ENCODE assay signal across 8 cellular contexts in the genomic region with DNA sequence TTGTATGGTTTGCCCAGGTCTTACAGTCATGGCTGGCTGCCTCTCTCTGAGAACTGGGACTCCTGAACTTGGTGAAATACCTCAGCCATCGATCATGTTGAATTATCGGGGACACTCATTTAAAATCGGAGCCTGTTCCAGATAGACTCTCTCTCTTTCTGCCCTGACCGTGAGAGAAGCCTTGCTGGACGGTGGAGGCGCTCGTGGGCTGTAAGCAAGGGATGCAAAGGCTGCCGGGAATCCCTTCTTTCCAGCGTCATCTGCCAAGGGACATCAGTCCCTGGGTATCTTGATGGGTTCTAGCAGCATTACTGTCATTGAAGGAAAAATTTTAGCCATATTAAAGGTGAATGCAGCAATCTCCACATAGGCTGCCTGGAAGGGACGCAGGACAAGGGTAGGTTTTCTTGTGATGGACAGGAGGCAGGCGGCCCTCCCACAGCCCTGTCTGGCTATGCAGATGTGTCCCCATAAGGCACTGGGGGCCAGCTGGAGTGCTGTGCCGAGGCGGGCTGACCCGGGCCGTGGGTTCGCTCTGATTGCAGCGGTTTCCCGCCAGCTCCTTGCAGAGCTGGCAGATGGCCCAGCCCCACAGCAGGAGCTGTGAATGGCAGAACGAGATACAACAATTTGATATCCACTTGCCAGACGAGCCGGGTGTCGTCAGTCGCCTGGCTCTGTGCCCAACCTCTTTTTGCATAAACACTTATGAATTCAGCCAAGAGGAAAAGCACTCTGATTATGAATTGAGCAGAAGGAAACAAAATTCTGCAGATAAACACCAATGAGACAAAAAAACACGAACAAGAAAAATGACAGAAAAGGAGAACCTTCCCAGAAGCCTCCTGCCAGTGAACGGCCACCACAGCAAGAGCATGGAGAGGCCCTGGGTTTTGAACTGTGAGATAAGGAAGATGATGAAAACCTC.
DNase-seq lines count a peak whose midpoint lies in the region; ATAC-seq, FAIRE-seq and TF ChIP-seq lines count a peak whose summit lies in the region.
"Not testable (repeated sequence)": the region's sequence is repeated elsewhere in the genome, so short reads cannot be mapped to it uniquely, and the experiment has no call there.

No MANE protein-coding gene starts in this region.

- H3K79me2 ChIP-seq in parathyroid adenoma, result not testable (repeated sequence)

- H3K27ac ChIP-seq in endodermal cell (ENCODE audit: low read depth, low read length), result not testable (repeated sequence)
- H3K27ac ChIP-seq in parathyroid adenoma, result peak overlapping the region; percentile 47

- DNase-seq in G401 (ENCODE audit: low spot score) (peak; percentile 24), NCI-H1417 treated with DMSO at 0.1 percent for 48 hours (lab: John Stamatoyannopoulos, UW) (peak; percentile 83), NCI-H69 (lab: John Stamatoyannopoulos, UW) (peak; percentile 86), endodermal cell (peak; percentile 55), iris pigment epithelial cell (ENCODE audit: low read depth) (peak; percentile 56), urothelium cell line (ENCODE audit: low spot score) (peak; percentile 4)
- DNase-seq in activated CD4-positive, alpha-beta T cell treated with anti-CD3 and anti-CD28 coated beads for 36 hours, result peak; percentile 12

- not testable (repeated sequence) for H3K9me3 Mint-ChIP-seq in activated CD4-positive, alpha-beta T cell treated with anti-CD3 and anti-CD28 coated beads for 36 hours (ENCODE audit: low read depth)
- H3K9me3 Mint-ChIP-seq in endodermal cell, result peaks cover 20% of the 10 kb centered on the region

- H3K27me3 Mint-ChIP-seq in activated CD4-positive, alpha-beta T cell treated with anti-CD3 and anti-CD28 coated beads for 36 hours, result peaks cover 21% of the 10 kb centered on the region
- H3K27me3 Mint-ChIP-seq in endodermal cell (ENCODE audit: insufficient read depth), result not testable (repeated sequence)

- H3K9ac ChIP-seq in endodermal cell (ENCODE audit: extremely low read depth, low read length, poor library complexity, severe bottlenecking); parathyroid adenoma: not testable (repeated sequence)

- in situ Hi-C loops in G401 (cut with HindIII; ENCODE audit: low sequenced_read_pairs), result not testable (repeated sequence)

- not testable (repeated sequence) for H3K4me3 ChIP-seq in endodermal cell (ENCODE audit: low read length); parathyroid adenoma (ENCODE audit: low read depth, low read length)

- CTCF ChIA-PET in activated CD4-positive, alpha-beta T cell treated with anti-CD3 and anti-CD28 coated beads for 36 hours (lab: Charles Lee), result not testable (repeated sequence)

- H2AFZ ChIP-seq in parathyroid adenoma, result peak overlapping the region; percentile 29

- not testable (repeated sequence) for H3K36me3 Mint-ChIP-seq in activated CD4-positive, alpha-beta T cell treated with anti-CD3 and anti-CD28 coated beads for 36 hours (ENCODE audit: low read depth); endodermal cell (ENCODE audit: low read depth)

- not testable (repeated sequence) for H3K4me1 ChIP-seq in endodermal cell (ENCODE audit: control insufficient read depth, insufficient read depth, low read length); parathyroid adenoma

- H3K4me1 Mint-ChIP-seq in activated CD4-positive, alpha-beta T cell treated with anti-CD3 and anti-CD28 coated beads for 36 hours, result not testable (repeated sequence)
- peaks cover 37% of the 10 kb centered on the region for H3K4me1 Mint-ChIP-seq in endodermal cell

- not testable (repeated sequence) for H3K27ac Mint-ChIP-seq in activated CD4-positive, alpha-beta T cell treated with anti-CD3 and anti-CD28 coated beads for 36 hours
- H3K27ac Mint-ChIP-seq in endodermal cell, result peak overlapping the region; percentile 13

- not testable (repeated sequence) for FAIRE-seq in urothelium cell line (lab: Jason Lieb, UNC)

- not testable (repeated sequence) for H3K36me3 ChIP-seq in endodermal cell (ENCODE audit: control insufficient read depth, insufficient read depth, low read length); parathyroid adenoma (ENCODE audit: control insufficient read depth, insufficient read depth, low read length)

- H3K4me2 ChIP-seq in parathyroid adenoma (ENCODE audit: low read length), result not testable (repeated sequence)

- intact Hi-C loops in activated CD4-positive, alpha-beta T cell treated with anti-CD3 and anti-CD28 coated beads for 36 hours (cut with DNase I, micrococcal nuclease), result not testable (repeated sequence)

- WGBS in endodermal cell (ENCODE audit: insufficient coverage in 1 of 2, insufficient read length in 1 of 2), 2 experiments, result 76 to 80% methylated on average over 11 to 25 of the region's 25 CpGs

- H3K4me3 Mint-ChIP-seq in activated CD4-positive, alpha-beta T cell treated with anti-CD3 and anti-CD28 coated beads for 36 hours; endodermal cell: not testable (repeated sequence)

- ATAC-seq in activated CD4-positive, alpha-beta T cell treated with anti-CD3 and anti-CD28 coated beads for 36 hours, result not testable (repeated sequence)

- POLR2A ChIA-PET in activated CD4-positive, alpha-beta T cell treated with anti-CD3 and anti-CD28 coated beads for 36 hours (lab: Charles Lee), result not testable (repeated sequence)

- not testable (repeated sequence) for TF ChIP-seq CTCF in endodermal cell (conservative IDR thresholded peaks at IDR 0.05)
- TF ChIP-seq CTCF in parathyroid adenoma (IDR thresholded peaks at IDR 0.05), result peak; percentile 14

- not testable (repeated sequence) for H3K9me3 ChIP-seq in endodermal cell (ENCODE audit: control insufficient read depth, low read length); parathyroid adenoma (ENCODE audit: control insufficient read depth, low read length)

- not testable (repeated sequence) for H3K27me3 ChIP-seq in endodermal cell (ENCODE audit: control insufficient read depth, insufficient read depth, low read length, poor library complexity, severe bottlenecking); parathyroid adenoma (ENCODE audit: control insufficient read depth, insufficient read depth, low read length)

Comparison
In these comparisons a context has a peak if more than half of its experiments do, and no peak if none do; other contexts are left out.
1. DNase-seq: peak in every context shown above with its lines; median percentile 86 in NCI-H69; 83 in NCI-H1417 treated with DMSO at 0.1 percent for 48 hours; 56 in iris pigment epithelial cell; 55 in endodermal cell; 24 in G401; 12 in activated CD4-positive, alpha-beta T cell treated with anti-CD3 and anti-CD28 coated beads for 36 hours; 4 in urothelium cell line.